24 cellular contexts compared by ENCODE assay signal in the genomic region with DNA sequence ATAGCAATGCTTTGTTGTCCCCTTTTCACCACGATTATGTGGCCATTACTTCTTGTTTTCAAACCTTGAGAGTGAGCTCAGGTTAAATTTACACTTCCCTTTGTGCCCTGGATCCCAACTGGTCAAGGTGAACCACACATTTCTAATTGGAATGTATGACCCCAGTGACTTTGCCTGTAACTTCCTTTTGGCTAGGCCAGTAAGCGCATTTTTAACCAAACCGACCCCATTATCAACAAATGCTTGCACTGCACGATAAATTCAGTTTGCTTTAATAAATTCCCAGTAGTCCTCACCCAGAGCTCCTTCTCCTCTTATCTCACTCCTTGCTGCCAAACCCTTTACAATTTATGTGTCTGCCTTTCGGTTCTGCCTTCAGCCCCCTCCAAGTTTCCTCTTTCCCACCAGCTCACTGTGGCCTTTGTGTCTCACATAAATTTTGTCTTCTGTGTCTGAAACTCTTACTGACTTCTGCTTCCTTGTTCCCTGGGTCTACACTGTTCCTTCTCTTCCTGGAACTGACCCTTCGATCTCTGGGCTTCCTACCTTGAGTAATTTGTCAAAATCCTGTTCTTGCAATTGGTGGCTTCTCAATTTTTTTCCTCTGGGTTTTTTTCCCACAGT. TPM values are rescaled to one million over a fixed set of nuclear protein-coding genes. Genes with fewer than 3 reads are reported as not detected.
DNase-seq lines count a peak whose midpoint lies in the region; ATAC-seq and TF ChIP-seq lines count a peak whose summit lies in the region.
"Had no signal": no experiment of that assay in that cellular context is flagged by ENCODE, and none has a peak within 500 bp of the region (broad histone marks: within the 10 kb centered on the region; RNA-seq: fewer than 3 reads in every experiment).

No MANE protein-coding gene starts in this region.

- H3K27ac ChIP-seq in right atrium auricular region (no peak overlapping the region), right lobe of liver (no peak overlapping the region), stomach (peak overlapping the region; percentile 2 to 73 (median 38)), gastroesophageal sphincter (no peak overlapping the region)
- H3K27ac ChIP-seq: A549, esophagus squamous epithelium, KMS-11, thoracic aorta had no signal

- ATAC-seq in Right ventricle myocardium superior (ENCODE audit: poor library complexity): peak; percentile 27
- ATAC-seq in right lobe of liver: peak; percentile 48 to 71 (median 52)
- ATAC-seq in gastroesophageal sphincter: no peak
- ATAC-seq: A549; activated CD8-positive, alpha-beta T cell treated with anti-CD3 and anti-CD28 coated beads for 36 hours; sciatic nerve had no signal

- TF ChIP-seq CTCF in right atrium auricular region (IDR thresholded peaks at IDR 0.05) (no peak), right lobe of liver (IDR thresholded peaks at IDR 0.05) (no peak), stomach (IDR thresholded peaks at IDR 0.05) (no peak), gastroesophageal sphincter (IDR thresholded peaks at IDR 0.05) (no peak)

- 51% methylated on average over 6 of the region's 6 CpGs for WGBS in right lobe of liver (ENCODE audit: insufficient coverage, low coverage, low lambda C conversion rate, missing lambda C conversion rate)
- WGBS in stomach, 5 donors: 22 to 54% (median 43%) methylated on average over 6 of the region's 6 CpGs
- WGBS in gastroesophageal sphincter (ENCODE audit: low coverage in 1 of 2), 2 donors: 61 to 89% methylated on average over 5 to 6 of the region's 6 CpGs

- TF ChIP-seq POLR2A in right lobe of liver (IDR thresholded peaks at IDR 0.05) (no peak), stomach (IDR thresholded peaks at IDR 0.05) (no peak), gastroesophageal sphincter (IDR thresholded peaks at IDR 0.05) (no peak)

- H3K36me3 ChIP-seq in right atrium auricular region (no peaks in the 10 kb centered on the region), right lobe of liver (no peaks in the 10 kb centered on the region), stomach (no peaks in the 10 kb centered on the region), gastroesophageal sphincter (no peaks in the 10 kb centered on the region)
- H3K36me3 ChIP-seq: esophagus squamous epithelium, thoracic aorta had no signal

- TF ChIP-seq EP300 in stomach (IDR thresholded peaks at IDR 0.05) (no peak), gastroesophageal sphincter (IDR thresholded peaks at IDR 0.05) (no peak)

- H3K4me1 ChIP-seq in right atrium auricular region: no peaks in the 10 kb centered on the region
- H3K4me1 ChIP-seq in right lobe of liver: no peaks in the 10 kb centered on the region
- peaks cover 0 to 28% (median 3%) of the 10 kb centered on the region in 4 donors for H3K4me1 ChIP-seq in stomach
- H3K4me1 ChIP-seq in gastroesophageal sphincter: no peaks in the 10 kb centered on the region
- H3K4me1 ChIP-seq: A549, esophagus squamous epithelium had no signal

- H3K9me3 ChIP-seq in right atrium auricular region: no peaks in the 10 kb centered on the region
- no peaks in the 10 kb centered on the region for H3K9me3 ChIP-seq in right lobe of liver
- no peaks in the 10 kb centered on the region for H3K9me3 ChIP-seq in stomach
- H3K9me3 ChIP-seq in gastroesophageal sphincter: no peaks in the 10 kb centered on the region
- H3K9me3 ChIP-seq: A549, esophagus squamous epithelium, thoracic aorta had no signal

- intact Hi-C loops in Right ventricle myocardium superior (cut with DNase I): no loop called here
- intact Hi-C loops in right lobe of liver (cut with DNase I): no loop called here
- intact Hi-C loops in stomach (cut with DNase I; ENCODE audit: low total_unique reads): no loop called here

- H3K27me3 ChIP-seq in right atrium auricular region: no peaks in the 10 kb centered on the region
- H3K27me3 ChIP-seq in right lobe of liver: no peaks in the 10 kb centered on the region
- H3K27me3 ChIP-seq in stomach: no peaks in the 10 kb centered on the region
- no peaks in the 10 kb centered on the region for H3K27me3 ChIP-seq in gastroesophageal sphincter
- H3K27me3 ChIP-seq: esophagus squamous epithelium had no signal

- DNase-seq in Right ventricle myocardium superior: no peak
- no peak for DNase-seq in right atrium auricular region (ENCODE audit: low spot score)
- peak; percentile 71 for DNase-seq in SKM-1 treated with dmso at 0.1 percent for 144 hours (lab: John Stamatoyannopoulos, UW; ENCODE audit: unreplicated experiment)
- no peak for DNase-seq in right lobe of liver
- DNase-seq in stomach: no peak
- no peak for DNase-seq in retina
- no peak for DNase-seq in islet precursor cell
- DNase-seq: activated CD8-positive, alpha-beta T cell treated with anti-CD3 and anti-CD28 coated beads for 36 hours; activated naive CD4-positive, alpha-beta T cell treated with anti-CD3 and anti-CD28 coated beads for 36 hours; activated T-cell treated with anti-CD3 and anti-CD28 coated beads, Interleukin-2, amount 50 U/mL, for 1 hour; aorta; cerebellar nuclear complex; effector memory CD4-positive, alpha-beta T cell; esophagus squamous epithelium; H9; NCI-H1092; NCI-H2081 treated with DMSO at 0.1 percent for 48 hours; NCI-H510A; SHP77 treated with DMSO at 0.1 percent for 48 hours had no signal

- H3K4me3 ChIP-seq in right atrium auricular region (no peak overlapping the region), right lobe of liver (no peak overlapping the region), stomach (no peak overlapping the region), gastroesophageal sphincter (no peak overlapping the region)
- H3K4me3 ChIP-seq: A549, esophagus squamous epithelium, thoracic aorta had no signal

RNA-seq across cellular contexts. Expression of a gene that starts 58.9 kb away (rescaled TPM):
- total RNA-seq in Right ventricle myocardium superior (4.2 TPM), right atrium auricular region (10 to 100 TPM in 1 of 2 donors, 1 to 10 TPM in 1; 4.6 to 15.3 TPM), right lobe of liver (10 to 100 TPM in 4 of 6 experiments, 1 to 10 TPM in 2; 7.6 to 15.6 (median 12.2) TPM), stomach (10 to 100 TPM in 4 of 5 donors, 1 to 10 TPM in 1; 1.4 to 92.8 (median 57.8) TPM), gastroesophageal sphincter (10 to 100 TPM in 2 of 4 donors, 1 to 10 TPM in 2; 6.2 to 23.0 (median 11.8) TPM)
- polyA plus RNA-seq in stomach: 10 to 100 TPM in 1 of 3 donors, 1 to 10 TPM in 2; 7.6 to 10.3 (median 7.9) TPM

Comparison
In these comparisons a context has a peak if more than half of its experiments do, and no peak if none do; other contexts are left out.
1. H3K27ac ChIP-seq: peak in stomach (5 of 5); none in right atrium auricular region (0 of 2), right lobe of liver (0 of 3) and gastroesophageal sphincter (0 of 4).